Comparison of ENCODE assay signal across 1 cellular context in genomic region chr3:127959873-127960272, GRCh38.
TF ChIP-seq lines count a peak whose summit lies in the region.

No MANE protein-coding gene starts in this region.

TF ChIP-seq in HEK293, 187 proteins besides CTCF, POLR2A, EP300 and RAD21 (continued from another document):
- TF ChIP-seq ZNF510 (tag by site-specific recombination; IDR thresholded peaks at IDR 0.05; ENCODE audit: insufficient replicate concordance) (no peak), HIC1 (tag by site-specific recombination; IDR thresholded peaks at IDR 0.05) (no peak), ATF2 (tag by site-specific recombination; IDR thresholded peaks at IDR 0.05; ENCODE audit: low read depth) (no peak), ZNF362 (tag by site-specific recombination; IDR thresholded peaks at IDR 0.05) (no peak), ZNF433 (tag by site-specific recombination; IDR thresholded peaks at IDR 0.05; ENCODE audit: low read depth) (no peak), ZNF664 (tag by site-specific recombination; IDR thresholded peaks at IDR 0.05) (no peak), ZNF701 (tag by site-specific recombination; IDR thresholded peaks at IDR 0.05) (no peak), ZIC2 (tag by site-specific recombination; IDR thresholded peaks at IDR 0.05) (0 out of 2 replicates have a peak, but pooled peaks have one; percentile 12), ZNF639 (tag by site-specific recombination; IDR thresholded peaks at IDR 0.05) (no peak), ZSCAN16 (tag by site-specific recombination; IDR thresholded peaks at IDR 0.05) (no peak), ZNF654 (tag by site-specific recombination; IDR thresholded peaks at IDR 0.05; ENCODE audit: low read depth) (peak; percentile 48), BCL11B (tag by site-specific recombination; IDR thresholded peaks at IDR 0.05; ENCODE audit: low read depth) (no peak), ZNF341 (tag by site-specific recombination; IDR thresholded peaks at IDR 0.05; ENCODE audit: low read depth) (no peak)
